Comparison of ENCODE assay signal across 30 cellular contexts in the genomic region with DNA sequence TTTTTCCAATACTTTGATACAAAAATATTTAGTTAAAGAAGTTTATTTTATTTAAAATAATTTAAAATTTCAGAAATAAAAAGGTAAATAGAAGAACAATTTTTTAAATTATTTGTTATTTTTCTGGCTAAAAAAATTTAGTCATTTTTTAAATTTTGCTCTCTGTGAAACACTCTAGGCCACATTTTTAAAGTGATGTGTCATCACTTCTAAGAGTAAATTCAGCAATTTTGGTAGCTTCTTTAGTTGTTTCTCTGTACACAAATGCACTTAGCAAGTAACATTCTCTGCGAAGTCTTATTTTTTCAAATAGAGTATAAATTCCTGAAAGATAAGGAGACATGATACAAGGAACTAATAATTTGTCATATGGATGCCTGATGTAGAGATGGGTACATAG.
"Had no signal": no experiment of that assay in that cellular context is flagged by ENCODE, and none has a peak within 500 bp of the region (broad histone marks: within the 10 kb centered on the region; RNA-seq: fewer than 3 reads in every experiment).

No MANE protein-coding gene starts in this region.

- H3K4me3 ChIP-seq: coronary artery, dorsolateral prefrontal cortex, gastrocnemius medialis, heart left ventricle had no signal

- H3K36me3 ChIP-seq: brain microvascular endothelial cell, gastrocnemius medialis, heart left ventricle, WERI-Rb-1 had no signal

- H3K4me1 ChIP-seq: gastrocnemius medialis, heart left ventricle had no signal

- H3K27ac ChIP-seq: brain microvascular endothelial cell, coronary artery, dorsolateral prefrontal cortex, gastrocnemius medialis, heart left ventricle, WERI-Rb-1 had no signal

- ATAC-seq: activated CD4-positive, CD25-positive, alpha-beta regulatory T cell treated with anti-CD3 and anti-CD28 coated beads, Interleukin-2, amount 50 U/mL, for 24 hours; activated CD8-positive, alpha-beta T cell treated with anti-CD3 and anti-CD28 coated beads for 36 hours; activated T-cell treated with anti-CD3 and anti-CD28 coated beads, Interleukin-2, amount 50 U/mL, for 4 hours; activated T-helper 17 cell treated with anti-CD3 and anti-CD28 coated beads, Interleukin-2, amount 50 U/mL, for 72 hours; esophagus mucosa; gastrocnemius medialis; heart left ventricle; T-helper 17 cell had no signal

- FAIRE-seq: astrocyte, bronchial epithelial cell had no signal

- H3K9me3 ChIP-seq: gastrocnemius medialis, heart left ventricle had no signal

- DNase-seq: activated B cell treated with CpG ODN at 0.5 μM for 24 hours; activated CD4-positive, alpha-beta T cell treated with anti-CD3 and anti-CD28 coated beads for 48 hours; activated CD4-positive, alpha-beta T cell treated with anti-CD3 and anti-CD28 coated beads, Interleukin-2, amount 50 U/mL, for 1 hour; activated CD4-positive, alpha-beta T cell treated with anti-CD3 and anti-CD28 coated beads, Interleukin-2, amount 50 U/mL, for 48 hours; activated CD8-positive, alpha-beta memory T cell treated with anti-CD3 and anti-CD28 coated beads for 24 hours; activated CD8-positive, alpha-beta T cell treated with anti-CD3 and anti-CD28 coated beads for 36 hours; activated effector memory CD4-positive, alpha-beta T cell treated with Interleukin-2 at 50 U/mL for 16 hours; activated gamma-delta T cell treated with Interleukin-2 at 50 U/mL for 16 hours; activated naive CD4-positive, alpha-beta T cell treated with anti-CD3 and anti-CD28 coated beads, Interleukin-2, amount 50 U/mL, for 16 hours; activated naive CD4-positive, alpha-beta T cell treated with Interleukin-2 at 50 U/mL for 16 hours; activated T-cell treated with anti-CD3 and anti-CD28 coated beads, Interleukin-2, amount 50 U/mL, for 4 hours; amniotic stem cell; anterior cingulate cortex; brain microvascular endothelial cell; dorsolateral prefrontal cortex; effector memory CD4-positive, alpha-beta T cell; endodermal cell; foreskin fibroblast; gastrocnemius medialis; glutamatergic neuron; heart left ventricle; T-helper 17 cell; T1000; WERI-Rb-1 had no signal
